In the genomic region with DNA sequence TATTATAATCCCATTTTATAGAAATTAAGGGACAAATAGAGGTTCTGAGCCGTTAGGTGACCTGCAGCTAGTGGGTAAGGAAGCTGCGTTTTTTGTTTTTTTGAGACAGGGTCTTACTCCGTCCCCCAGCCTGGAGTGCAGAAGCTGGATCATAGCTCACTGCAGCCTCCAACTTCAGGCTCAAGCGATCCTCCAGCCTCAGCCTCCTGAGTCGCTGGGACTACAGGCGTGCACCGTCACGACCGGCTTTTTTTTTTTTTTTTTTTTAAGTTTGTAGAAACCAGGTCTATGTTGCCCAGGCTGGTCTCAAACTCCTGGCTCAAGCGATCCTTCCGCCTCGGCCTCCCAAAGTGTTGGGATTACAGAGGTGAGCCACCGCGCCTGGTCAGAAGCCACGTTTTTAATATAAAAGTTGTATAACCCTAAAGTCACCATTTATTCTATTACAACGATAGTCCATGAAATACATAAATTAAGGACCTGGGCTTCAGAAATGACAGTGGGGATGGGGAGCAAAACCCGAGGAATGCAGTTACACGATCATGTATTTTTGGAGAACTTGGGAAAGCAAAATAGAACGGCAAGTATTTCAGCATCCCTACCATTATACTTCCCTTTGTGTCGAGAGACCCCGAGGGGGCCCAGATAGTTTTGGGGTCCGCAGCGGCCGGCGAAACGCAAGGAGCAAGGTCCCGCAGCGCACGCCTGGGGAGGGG, we compare ENCODE assay signal across 8 cellular contexts. TPM values are rescaled to one million over a fixed set of nuclear protein-coding genes. Genes with fewer than 3 reads are reported as not detected.
A peak's percentile ranks its signal among the peaks of the same experiment; 100 is the strongest.
DNase-seq lines count a peak whose midpoint lies in the region; ATAC-seq, FAIRE-seq and TF ChIP-seq lines count a peak whose summit lies in the region.

No MANE protein-coding gene starts in this region.

- CTCF ChIA-PET in endothelial cell of umbilical vein (lab: Charles Lee), result interaction anchor here (1.1 to 2.2 kb wide), 11 partner anchors 8 to 139 kb away, joined by 3 to 29 read pairs (median 5); partner anchors contain the start of gene SERGEF

- H4K91ac ChIP-seq in trophoblast cell (ENCODE audit: low read depth, low read length), result peak overlapping the region; percentile 90

- dilution Hi-C loops in endothelial cell of umbilical vein (cut with MboI; ENCODE audit: extremely low pct_ligation_motif_present, low sequenced_read_pairs), result no loop called here

- POLR2A ChIA-PET in endothelial cell of umbilical vein (lab: Charles Lee), result interaction anchor here (0.6 kb wide), 1 partner anchor 12 kb away, joined by 3 read pairs; no protein-coding TSS in a partner anchor

- H3K79me2 ChIP-seq in endothelial cell of umbilical vein (ENCODE audit: control insufficient read depth, insufficient read depth, low read length) (peaks cover 18% of the 10 kb centered on the region), trophoblast cell (ENCODE audit: control insufficient read depth, insufficient read depth, low read length, poor library complexity) (peaks cover 6% of the 10 kb centered on the region)

- intact Hi-C loops in endothelial cell of umbilical vein (cut with micrococcal nuclease), result loop anchor here (5.0 to 10.0 kb wide), 2 partner anchors 217 to 370 kb away; partner anchors contain the start of genes GTF2H1, HPS5 and KCNC1

- H3K4me1 ChIP-seq in NT2/D1 (ENCODE audit: insufficient read depth, insufficient read length) (no peaks in the 10 kb centered on the region), endothelial cell of umbilical vein (ENCODE audit: control insufficient read depth, extremely low read depth, insufficient read depth, low read length) (peaks cover 7% of the 10 kb centered on the region), trophoblast cell (ENCODE audit: control insufficient read depth in 1 of 2, insufficient read depth in 2 of 2, low read length in 2 of 2) (peaks cover 0 to 2% of the 10 kb centered on the region in 2 experiments)

- H4K8ac ChIP-seq in trophoblast cell (ENCODE audit: low read depth, low read length), result peak overlapping the region; percentile 99

- peak overlapping the region; percentile 98 for H3K18ac ChIP-seq in trophoblast cell (ENCODE audit: low read length)

- H3K36me3 ChIP-seq in NT2/D1 (ENCODE audit: insufficient read depth, insufficient read length, low read length), result peaks cover 32% of the 10 kb centered on the region
- peaks cover 0 to 4% of the 10 kb centered on the region in 2 experiments for H3K36me3 ChIP-seq in endothelial cell of umbilical vein (ENCODE audit: control insufficient read depth in 2 of 2, extremely low read depth in 1 of 2, insufficient read depth in 2 of 2, low read length in 2 of 2)
- H3K36me3 ChIP-seq in trophoblast cell (ENCODE audit: control insufficient read depth in 1 of 2, insufficient read depth in 2 of 2, low read length in 2 of 2), result peaks cover 3 to 14% of the 10 kb centered on the region in 2 experiments

- peak overlapping the region; percentile 78 for H2AFZ ChIP-seq in endothelial cell of umbilical vein (ENCODE audit: low read depth, low read length)
- H2AFZ ChIP-seq in trophoblast cell (ENCODE audit: insufficient read depth, low read length, poor library complexity), result peak overlapping the region; percentile 98

- no peak for FAIRE-seq in endothelial cell of umbilical vein (lab: Jason Lieb, UNC)

- no peaks in the 10 kb centered on the region for H3K9me1 ChIP-seq in endothelial cell of umbilical vein (replicated peaks; ENCODE audit: control insufficient read depth, extremely low read depth, insufficient read depth, low read length)

- no peak overlapping the region for H3K23ac ChIP-seq in trophoblast cell (ENCODE audit: low read length)

- TSS peak; percentile 47 for BruUV-seq in endothelial cell of umbilical vein (replicated peaks; lab: Mats Ljungman, UMichigan)

- H3K79me1 ChIP-seq in trophoblast cell (ENCODE audit: low read length), result peaks cover 3% of the 10 kb centered on the region

- H3K27me3 ChIP-seq in NT2/D1 (ENCODE audit: insufficient read depth, insufficient read length) (no peaks in the 10 kb centered on the region), endothelial cell of umbilical vein (ENCODE audit: control insufficient read depth in 2 of 2, insufficient read depth in 2 of 2, low read length in 2 of 2) (peaks cover 0 to 6% of the 10 kb centered on the region in 2 experiments), trophoblast cell (ENCODE audit: insufficient read depth, low read length) (no peaks in the 10 kb centered on the region)

- H3K4me2 ChIP-seq in endothelial cell of umbilical vein (ENCODE audit: insufficient read depth, low read length) (peak overlapping the region; percentile 95), trophoblast cell (ENCODE audit: low read length) (peak overlapping the region; percentile 79)

- TF ChIP-seq CTCF in endothelial cell of umbilical vein (IDR thresholded peaks at IDR 0.05; ENCODE audit: extremely low read depth in 1 of 2, insufficient read depth in 1 of 2, low read depth in 1 of 2, low read length in 2 of 2), result no peak

- peak; percentile 10 for DNase-seq in GM03348 (ENCODE audit: low spot score)
- no peak for DNase-seq in NT2/D1 (ENCODE audit: low read depth, low spot score)
- no peak for DNase-seq in endothelial cell of umbilical vein (ENCODE audit: low read depth, low spot score)
- no peak for DNase-seq in trophoblast cell
- no peak for DNase-seq in amniotic stem cell (lab: John Stamatoyannopoulos, UW)
- DNase-seq in NCI-H1105 treated with DMSO at 0.1 percent for 48 hours (lab: John Stamatoyannopoulos, UW), result no peak
- DNase-seq in COR-L47 (lab: John Stamatoyannopoulos, UW), result no peak

- H3K27ac ChIP-seq in endothelial cell of umbilical vein (ENCODE audit: insufficient read depth, low read depth, low read length), result peak overlapping the region; percentile 14
- no peak overlapping the region for H3K27ac ChIP-seq in trophoblast cell (ENCODE audit: low read depth, low read length)

- ATAC-seq in HG02981 (IDR thresholded peaks at IDR 0.05; ENCODE audit: unreplicated experiment), result no peak

- peak overlapping the region; percentile 96 for H3K9ac ChIP-seq in NT2/D1 (ENCODE audit: insufficient read length, low read depth)
- peak overlapping the region; percentile 59 for H3K9ac ChIP-seq in endothelial cell of umbilical vein (replicated peaks; ENCODE audit: extremely low read depth, insufficient read depth, low read length)
- peak overlapping the region; percentile 91 for H3K9ac ChIP-seq in trophoblast cell (ENCODE audit: low read length)

- peak overlapping the region; percentile 82 for H3K4ac ChIP-seq in trophoblast cell (ENCODE audit: low read depth, low read length)

- no peak overlapping the region for H2BK12ac ChIP-seq in trophoblast cell (ENCODE audit: low read length)

- H3K9me3 ChIP-seq in NT2/D1 (ENCODE audit: insufficient read depth, low read length) (no peaks in the 10 kb centered on the region), endothelial cell of umbilical vein (replicated peaks; ENCODE audit: control insufficient read depth, insufficient read depth, low read length) (no peaks in the 10 kb centered on the region), trophoblast cell (ENCODE audit: insufficient read depth, low read depth, low read length) (no peaks in the 10 kb centered on the region)

- TF ChIP-seq POLR2A in endothelial cell of umbilical vein (IDR thresholded peaks at IDR 0.05; ENCODE audit: low read depth, low read length), result no peak

- H2BK120ac ChIP-seq in trophoblast cell (ENCODE audit: insufficient read depth, low read length, poor library complexity), result peak overlapping the region; percentile 89

- peak overlapping the region; percentile 89 for H4K12ac ChIP-seq in trophoblast cell (ENCODE audit: low read depth, low read length)

- peak overlapping the region; percentile 96 for H3K4me3 ChIP-seq in NT2/D1 (ENCODE audit: insufficient read length, low read depth)
- peak overlapping the region; percentile 50 to 94 (median 92) for H3K4me3 ChIP-seq in endothelial cell of umbilical vein (replicated peaks in 1 of 3; ENCODE audit: insufficient read depth in 1 of 3, low read depth in 1 of 3, low read length in 3 of 3)
- peak overlapping the region; percentile 93 for H3K4me3 ChIP-seq in trophoblast cell (ENCODE audit: low read depth, low read length)

- H4K20me1 ChIP-seq in endothelial cell of umbilical vein (replicated peaks; ENCODE audit: control insufficient read depth, extremely low read depth, insufficient read depth, low read length), result no peaks in the 10 kb centered on the region

- no CpG with 5 or more reads among the region's 29 CpGs for WGBS in trophoblast cell (ENCODE audit: extremely low coverage, insufficient coverage, insufficient read length)

- H2BK5ac ChIP-seq in trophoblast cell (ENCODE audit: low read depth, low read length, poor library complexity), result peak overlapping the region; percentile 50

- H3K14ac ChIP-seq in trophoblast cell (ENCODE audit: low read length), result peak overlapping the region; percentile 96

- peak overlapping the region; percentile 77 for H2AK5ac ChIP-seq in trophoblast cell (ENCODE audit: low read length)

RNA-seq across cellular contexts. Expression of gene SAAL1, which starts 0.6 kb away (rescaled TPM):
- total RNA-seq in endothelial cell of umbilical vein, result 22.1 and 24.2 TPM in 2 replicates
- 8.0 and 9.5 TPM in 2 replicates for polyA plus RNA-seq in endothelial cell of umbilical vein
- 15.8 and 15.9 TPM in 2 replicates for polyA plus RNA-seq in endothelial cell of umbilical vein (2011; cell fraction: cytosol; rRNA removed)
- polyA plus RNA-seq in endothelial cell of umbilical vein (2011; cell fraction: nucleus; rRNA removed), result 15.8 and 20.1 TPM in 2 replicates
- 22.1 and 32.5 TPM in 2 replicates for polyA plus RNA-seq in endothelial cell of umbilical vein (2012)
- polyA minus RNA-seq in endothelial cell of umbilical vein, result 11.0 and 15.8 TPM in 2 replicates
- polyA minus RNA-seq in endothelial cell of umbilical vein (2011; cell fraction: cytosol; rRNA and poly(A)+ RNA removed), result 13.6 TPM
- polyA minus RNA-seq in endothelial cell of umbilical vein (2011; cell fraction: nucleus; rRNA and poly(A)+ RNA removed), result 10.6 and 13.8 TPM in 2 replicates
- 35.7 and 36.2 TPM in 2 replicates for polyA plus RNA-seq in trophoblast cell (2013)

RNA-seq across cellular contexts. Expression of gene MRGPRX3, which starts 27.1 kb away (rescaled TPM):
- not detected in 2 replicates for total RNA-seq in endothelial cell of umbilical vein
- not detected in 2 replicates for polyA plus RNA-seq in endothelial cell of umbilical vein
- not detected in 2 replicates for polyA plus RNA-seq in endothelial cell of umbilical vein (2011; cell fraction: cytosol; rRNA removed)
- not detected in 2 replicates for polyA plus RNA-seq in endothelial cell of umbilical vein (2011; cell fraction: nucleus; rRNA removed)
- not detected in 2 replicates for polyA plus RNA-seq in endothelial cell of umbilical vein (2012)
- polyA minus RNA-seq in endothelial cell of umbilical vein, result not detected in 2 replicates
- polyA minus RNA-seq in endothelial cell of umbilical vein (2011; cell fraction: cytosol; rRNA and poly(A)+ RNA removed), result not detected
- not detected in 2 replicates for polyA minus RNA-seq in endothelial cell of umbilical vein (2011; cell fraction: nucleus; rRNA and poly(A)+ RNA removed)
- polyA plus RNA-seq in trophoblast cell (2013), result not detected in 2 replicates

RNA-seq across cellular contexts. Expression of gene TPH1, which starts 59.2 kb away (rescaled TPM):
- 0.07 and 0.42 TPM in 2 replicates for total RNA-seq in endothelial cell of umbilical vein
- polyA plus RNA-seq in endothelial cell of umbilical vein, result 0.05 and 0.07 TPM in 2 replicates
- polyA plus RNA-seq in endothelial cell of umbilical vein (2011; cell fraction: cytosol; rRNA removed), result 0.01 TPM in 1 of 2 replicates, not detected in the other
- polyA plus RNA-seq in endothelial cell of umbilical vein (2011; cell fraction: nucleus; rRNA removed), result 0.59 and 0.76 TPM in 2 replicates
- 0.12 and 0.15 TPM in 2 replicates for polyA plus RNA-seq in endothelial cell of umbilical vein (2012)
- 0.72 TPM in 1 of 2 replicates, not detected in the other for polyA minus RNA-seq in endothelial cell of umbilical vein
- not detected for polyA minus RNA-seq in endothelial cell of umbilical vein (2011; cell fraction: cytosol; rRNA and poly(A)+ RNA removed)
- polyA minus RNA-seq in endothelial cell of umbilical vein (2011; cell fraction: nucleus; rRNA and poly(A)+ RNA removed), result 0.29 and 0.34 TPM in 2 replicates
- 0.06 and 0.07 TPM in 2 replicates for polyA plus RNA-seq in trophoblast cell (2013)
